ENCODE assay signal across 18 cellular contexts in the genomic region with DNA sequence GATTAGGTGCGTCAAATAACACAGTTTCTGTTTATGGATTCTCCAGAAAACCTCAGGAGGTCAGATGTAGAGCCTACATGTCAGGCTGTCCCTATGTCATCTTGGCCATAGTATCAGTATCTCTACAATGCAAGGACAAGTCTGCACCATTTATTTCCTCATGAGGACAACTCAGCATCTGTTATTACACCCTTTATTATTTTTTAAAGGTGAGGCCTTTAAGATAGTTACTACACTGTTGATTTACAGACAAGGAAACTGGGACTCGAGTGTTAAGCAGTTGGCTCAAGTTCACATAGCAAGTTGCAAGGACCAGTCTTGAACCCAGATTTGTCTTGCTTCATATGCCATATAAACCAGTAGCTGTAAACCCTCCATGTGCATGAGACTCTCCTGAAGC. TPM values are rescaled to one million over a fixed set of nuclear protein-coding genes. Genes with fewer than 3 reads are reported as not detected.
"Had no signal": no experiment of that assay in that cellular context is flagged by ENCODE, and none has a peak within 500 bp of the region (broad histone marks: within the 10 kb centered on the region; RNA-seq: fewer than 3 reads in every experiment).

No MANE protein-coding gene starts in this region.

- H3K27ac Mint-ChIP-seq: activated B cell treated with CpG ODN at 0.5 μM for 24 hours; dendritic cell treated with granulocyte-macrophage colony-stimulating factor and Interleukin-4, amounts not matched to agents 40 ng/mL and 50 ng/mL, for 4 days; effector memory CD8-positive, alpha-beta T cell; memory B cell; stimulated activated naive CD8-positive, alpha-beta T cell treated with anti-CD3 and anti-CD28 coated beads, Interleukin-15, Interleukin-2, amounts not matched to agents 100 ng/mL and 50 ng/mL, for 24 hours; T-helper 1 cell treated with Interleukin-12 subunit alpha and Interleukin-12 subunit beta and Interleukin-4 antibody, amounts not matched to agents 30 μg/mL and 1 μg/mL, for 36 hours had no signal

- H3K4me1 Mint-ChIP-seq: memory B cell had no signal

- H3K27ac ChIP-seq: pancreas, uterus had no signal

- H3K4me3 ChIP-seq: pancreas, uterus had no signal

- DNase-seq: activated B cell treated with CpG ODN at 0.5 μM for 24 hours; activated CD4-positive, alpha-beta T cell treated with anti-CD3 and anti-CD28 coated beads, Interleukin-2, amount 50 U/mL, for 1 hour; activated gamma-delta T cell treated with Interleukin-2 at 50 U/mL for 16 hours; activated T-cell treated with anti-CD3 and anti-CD28 coated beads, Interleukin-2, amount 50 U/mL, for 4 hours; effector memory CD8-positive, alpha-beta T cell; erythroblast; glutamatergic neuron; pancreas; stimulated activated CD4-positive, alpha-beta T cell treated with anti-CD3 and anti-CD28 coated beads, Interleukin-4, amount 100 ng/mL, for 1 hour; stimulated activated CD8-positive, alpha-beta memory T cell treated with anti-CD3 and anti-CD28 coated beads, Interleukin-4, amount 100 ng/mL, for 48 hours; uterus had no signal

- H3K9me3 ChIP-seq: pancreas had no signal

- H3K36me3 ChIP-seq: pancreas, uterus had no signal

- FAIRE-seq: pancreas, TTC549 had no signal

- H3K4me3 Mint-ChIP-seq: dendritic cell treated with granulocyte-macrophage colony-stimulating factor and Interleukin-4, amounts not matched to agents 40 ng/mL and 50 ng/mL, for 4 days; stimulated activated naive CD8-positive, alpha-beta T cell treated with anti-CD3 and anti-CD28 coated beads, Interleukin-15, Interleukin-2, amounts not matched to agents 100 ng/mL and 50 ng/mL, for 24 hours had no signal

- ATAC-seq: effector memory CD8-positive, alpha-beta T cell; left lobe of liver; SK-N-SH treated with all-trans-retinoic acid at 6 μM for 48 hours had no signal

- H3K4me1 ChIP-seq: pancreas, uterus had no signal

RNA-seq across cellular contexts. Expression of gene NPFFR1, which starts 27.3 kb away (rescaled TPM):
- total RNA-seq: activated B cell treated with CpG ODN at 0.5 μM for 24 hours; activated T-cell treated with anti-CD3 and anti-CD28 coated beads, Interleukin-2, amount 50 U/mL, for 4 hours; left lobe of liver had no signal
